Comparison of ENCODE assay signal across 19 cellular contexts in the genomic region with DNA sequence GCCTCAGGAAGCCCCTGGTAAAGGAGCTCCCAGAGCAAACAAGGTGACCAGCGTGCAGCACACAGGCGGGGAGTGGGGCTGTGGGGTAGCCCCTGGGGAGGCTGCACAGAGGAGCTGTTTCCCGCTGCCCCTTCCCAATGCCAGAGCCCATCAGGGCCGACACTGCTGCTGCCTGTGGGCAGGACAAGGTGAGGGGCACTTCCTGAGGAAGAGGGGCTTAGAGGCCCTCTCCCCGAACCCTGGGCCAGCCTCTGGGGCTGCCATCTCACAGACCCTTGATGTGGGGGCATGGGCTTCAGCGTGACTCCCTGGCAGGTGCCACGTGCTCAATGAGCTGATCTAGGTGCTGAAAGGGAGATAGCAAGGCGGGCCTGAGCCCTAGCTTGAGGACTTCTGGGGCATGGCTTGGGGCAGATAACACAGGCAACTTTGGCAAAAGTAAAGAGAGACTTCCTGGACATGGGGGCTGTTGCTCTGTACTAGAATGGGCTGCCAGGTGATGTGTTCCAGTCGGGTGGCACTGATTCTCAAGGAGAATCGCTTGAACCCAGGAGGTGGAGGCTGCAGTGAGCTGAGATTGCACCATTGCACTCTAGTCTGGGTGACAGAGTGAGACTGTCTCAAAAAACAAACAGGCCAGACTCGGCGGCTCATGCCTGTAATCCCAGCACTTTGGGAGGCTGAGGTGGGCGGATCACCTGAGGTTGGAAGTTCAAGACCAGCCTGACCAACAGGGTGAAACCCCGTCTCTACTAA. TPM values are rescaled to one million over a fixed set of nuclear protein-coding genes. Genes with fewer than 3 reads are reported as not detected.
"Had no signal": no experiment of that assay in that cellular context is flagged by ENCODE, and none has a peak within 500 bp of the region (broad histone marks: within the 10 kb centered on the region; RNA-seq: fewer than 3 reads in every experiment).

No MANE protein-coding gene starts in this region.

- H3K36me3 Mint-ChIP-seq: brain; naive thymus-derived CD8-positive, alpha-beta T cell had no signal

- H3K27me3 Mint-ChIP-seq: activated CD8-positive, alpha-beta T cell treated with anti-CD3 and anti-CD28 coated beads for 36 hours; brain; naive thymus-derived CD8-positive, alpha-beta T cell had no signal

- H3K9me3 ChIP-seq: colonic mucosa, esophagus muscularis mucosa, gastroesophageal sphincter, heart left ventricle, upper lobe of right lung had no signal

- H3K27me3 ChIP-seq: colonic mucosa, esophagus muscularis mucosa, gastroesophageal sphincter, heart left ventricle, upper lobe of right lung had no signal

- H3K9me3 Mint-ChIP-seq: activated CD4-positive, alpha-beta T cell treated with anti-CD3 and anti-CD28 coated beads, Interleukin-2, amount 10 ng/mL, durations not matched to agents 24 days and 14 days; activated CD8-positive, alpha-beta T cell treated with anti-CD3 and anti-CD28 coated beads for 36 hours; activated naive CD4-positive, alpha-beta T cell treated with anti-CD3 and anti-CD28 coated beads for 36 hours; activated T-cell treated with anti-CD3 and anti-CD28 coated beads, Interleukin-2, amount 50 U/mL, for 4 hours; brain; naive thymus-derived CD8-positive, alpha-beta T cell had no signal

- H3K4me3 ChIP-seq: colonic mucosa, esophagus muscularis mucosa, gastroesophageal sphincter, heart left ventricle, upper lobe of right lung had no signal

- H3K27ac ChIP-seq: colonic mucosa, esophagus muscularis mucosa, gastroesophageal sphincter, upper lobe of right lung had no signal

- H3K36me3 ChIP-seq: colonic mucosa, esophagus muscularis mucosa, gastroesophageal sphincter, heart left ventricle, upper lobe of right lung had no signal

- DNase-seq: activated CD4-positive, alpha-beta T cell treated with anti-CD3 and anti-CD28 coated beads, Interleukin-2, amount 10 ng/mL, durations not matched to agents 24 days and 14 days; activated CD4-positive, CD25-positive, alpha-beta regulatory T cell; activated CD8-positive, alpha-beta memory T cell treated with anti-CD3 and anti-CD28 coated beads, Interleukin-2, amount 50 U/mL, for 4 hours; activated CD8-positive, alpha-beta T cell treated with anti-CD3 and anti-CD28 coated beads for 36 hours; activated naive CD4-positive, alpha-beta T cell treated with anti-CD3 and anti-CD28 coated beads for 36 hours; activated T-cell treated with anti-CD3 and anti-CD28 coated beads, Interleukin-2, amount 50 U/mL, for 4 hours; central memory CD4-positive, alpha-beta T cell; colonic mucosa; kidney glomerular epithelial cell; stimulated activated CD4-positive, alpha-beta T cell treated with anti-CD3 and anti-CD28 coated beads, Interleukin-12 subunit alpha, Interleukin-12 subunit beta, amount 100 ng/mL, for 4 hours; stimulated activated CD4-positive, alpha-beta T cell treated with anti-CD3 and anti-CD28 coated beads, Interleukin-1b, Interleukin-23, amount 100 ng/mL, for 48 hours; stimulated activated CD8-positive, alpha-beta memory T cell treated with anti-CD3 and anti-CD28 coated beads, Interleukin-4, amount 100 ng/mL, for 48 hours; stimulated activated naive CD4-positive, alpha-beta T cell; upper lobe of right lung had no signal

- ATAC-seq: activated CD8-positive, alpha-beta T cell treated with anti-CD3 and anti-CD28 coated beads for 36 hours; activated T-cell treated with anti-CD3 and anti-CD28 coated beads, Interleukin-2, amount 50 U/mL, for 4 hours; gastroesophageal sphincter; heart left ventricle; naive thymus-derived CD8-positive, alpha-beta T cell; upper lobe of right lung had no signal

- H3K4me3 Mint-ChIP-seq: activated CD4-positive, alpha-beta T cell treated with anti-CD3 and anti-CD28 coated beads, Interleukin-2, amount 10 ng/mL, durations not matched to agents 24 days and 14 days; activated CD8-positive, alpha-beta T cell treated with anti-CD3 and anti-CD28 coated beads for 36 hours; activated naive CD4-positive, alpha-beta T cell treated with anti-CD3 and anti-CD28 coated beads for 36 hours; activated T-cell treated with anti-CD3 and anti-CD28 coated beads, Interleukin-2, amount 50 U/mL, for 4 hours; brain had no signal

- H3K27ac Mint-ChIP-seq: activated CD4-positive, alpha-beta T cell treated with anti-CD3 and anti-CD28 coated beads, Interleukin-2, amount 10 ng/mL, durations not matched to agents 24 days and 14 days; activated CD8-positive, alpha-beta T cell treated with anti-CD3 and anti-CD28 coated beads for 36 hours; activated naive CD4-positive, alpha-beta T cell treated with anti-CD3 and anti-CD28 coated beads for 36 hours had no signal

RNA-seq across cellular contexts. Expression of gene CYS1, which starts 46.8 kb away (rescaled TPM):
- total RNA-seq: activated naive CD4-positive, alpha-beta T cell treated with anti-CD3 and anti-CD28 coated beads for 36 hours; naive thymus-derived CD8-positive, alpha-beta T cell had no signal
- polyA plus RNA-seq: naive thymus-derived CD8-positive, alpha-beta T cell had no signal
